ENCODE assay signal across 5 cellular contexts in genomic region chr6:69921611-69922010, GRCh38. TPM values are rescaled to one million over a fixed set of nuclear protein-coding genes. Genes with fewer than 3 reads are reported as not detected.
"Had no signal": no experiment of that assay in that cellular context is flagged by ENCODE, and none has a peak within 500 bp of the region (broad histone marks: within the 10 kb centered on the region; RNA-seq: fewer than 3 reads in every experiment).

No MANE protein-coding gene starts in this region.

RNA-seq across cellular contexts. Expression of gene COL19A1, which starts 55.3 kb away (rescaled TPM):
- total RNA-seq: dermis blood vessel endothelial cell, endothelial cell of umbilical vein, fibroblast of lung, foreskin keratinocyte, glomerular endothelial cell had no signal
- polyA plus RNA-seq: endothelial cell of umbilical vein, foreskin keratinocyte had no signal
